In genomic region chr10:98135222-98135899, GRCh38 we compare ENCODE assay signal across 8 cellular contexts. TPM values are rescaled to one million over a fixed set of nuclear protein-coding genes. Genes with fewer than 3 reads are reported as not detected.
A peak's percentile ranks its signal among the peaks of the same experiment; 100 is the strongest.
DNase-seq lines count a peak whose midpoint lies in the region; ATAC-seq lines count a peak whose summit lies in the region.

No MANE protein-coding gene starts in this region.

- H3K36me3 ChIP-seq in Karpas-422 (ENCODE audit: insufficient read depth, low read length) (no peaks in the 10 kb centered on the region), ectodermal cell (ENCODE audit: control insufficient read depth, insufficient read depth, low read length) (no peaks in the 10 kb centered on the region)
- H3K36me3 ChIP-seq in naive thymus-derived CD4-positive, alpha-beta T cell (ENCODE audit: control insufficient read depth in 2 of 3, insufficient read depth in 3 of 3, low read length in 3 of 3) = peaks cover 0 to 6% (median 0%) of the 10 kb centered on the region in 3 experiments

- DNase-seq in SKM-1 (lab: John Stamatoyannopoulos, UW; ENCODE audit: unreplicated experiment) (peak; percentile 19), SKM-1 treated with dmso at 0.1 percent for 144 hours (lab: John Stamatoyannopoulos, UW; ENCODE audit: unreplicated experiment) (no peak), Karpas-422 (no peak), SW480 (ENCODE audit: low spot score) (no peak)
- DNase-seq in naive thymus-derived CD4-positive, alpha-beta T cell = peak in 1 of 9 donors; percentile 5

- H3K27ac ChIP-seq in Karpas-422 (ENCODE audit: low read length) = peak overlapping the region; percentile 79
- H3K27ac ChIP-seq in ectodermal cell (ENCODE audit: insufficient read depth, low read depth, low read length, poor library complexity, severe bottlenecking) = peak overlapping the region; percentile 72
- peak overlapping the region; percentile 96 for H3K27ac ChIP-seq in naive thymus-derived CD4-positive, alpha-beta T cell (ENCODE audit: low read depth, low read length)

- intact Hi-C loops in naive thymus-derived CD4-positive, alpha-beta T cell (cut with micrococcal nuclease) = loop anchor here (2.0 to 10.0 kb wide), 9 partner anchors 281 to 2001 kb away; partner anchors contain the start of genes COX15 (in 1 of the 2), CUTC (in 1 of the 2), GOT1 (in 1 of the 2) and HPS1 (in 1 of the 2)

- H3K79me2 ChIP-seq in Karpas-422 (ENCODE audit: low read length) = peaks cover 57% of the 10 kb centered on the region

- no peaks in the 10 kb centered on the region for H3K27me3 Mint-ChIP-seq in naive thymus-derived CD4-positive, alpha-beta T cell

- H3K4me2 ChIP-seq in Karpas-422 (ENCODE audit: low read depth, low read length, poor library complexity, severe bottlenecking) = peak overlapping the region; percentile 84

- H3K9me3 ChIP-seq in Karpas-422 (ENCODE audit: low read length) (no peaks in the 10 kb centered on the region), ectodermal cell (ENCODE audit: control insufficient read depth, low read length) (no peaks in the 10 kb centered on the region)
- no peaks in the 10 kb centered on the region for H3K9me3 ChIP-seq in naive thymus-derived CD4-positive, alpha-beta T cell (ENCODE audit: control insufficient read depth in 2 of 3, low read length in 3 of 3)

- H3K9ac ChIP-seq in Karpas-422 (ENCODE audit: low read length) = peak overlapping the region; percentile 96

- no peak overlapping the region for H2AFZ ChIP-seq in Karpas-422 (ENCODE audit: low read length)

- peaks cover 5 to 60% (median 51%) of the 10 kb centered on the region in 7 donors for H3K4me1 Mint-ChIP-seq in naive thymus-derived CD4-positive, alpha-beta T cell

- H3K4me3 Mint-ChIP-seq in naive thymus-derived CD4-positive, alpha-beta T cell = peak overlapping the region; percentile 78 to 95 (median 86)

- H3K9me3 Mint-ChIP-seq in naive thymus-derived CD4-positive, alpha-beta T cell = peaks cover 0 to 8% (median 3%) of the 10 kb centered on the region in 11 donors

- peaks cover 0 to 13% (median 0%) of the 10 kb centered on the region in 5 donors for H3K36me3 Mint-ChIP-seq in naive thymus-derived CD4-positive, alpha-beta T cell

- no peaks in the 10 kb centered on the region for H3K9me2 ChIP-seq in Karpas-422 (replicated peaks; ENCODE audit: insufficient read depth, low read length)

- H3K4me1 ChIP-seq in Karpas-422 (ENCODE audit: low read length) (peaks cover 41% of the 10 kb centered on the region), ectodermal cell (ENCODE audit: control insufficient read depth, insufficient read depth, low read length) (peaks cover 2% of the 10 kb centered on the region)
- H3K4me1 ChIP-seq in naive thymus-derived CD4-positive, alpha-beta T cell (ENCODE audit: control insufficient read depth in 2 of 2, insufficient read depth in 2 of 2, low read length in 2 of 2) = peaks cover 23 to 27% of the 10 kb centered on the region in 2 donors

- H3K4me3 ChIP-seq in Karpas-422 (ENCODE audit: low read length) = peak overlapping the region; percentile 89
- H3K4me3 ChIP-seq in ectodermal cell (ENCODE audit: insufficient read depth, low read depth, low read length) = peak overlapping the region; percentile 87
- peak overlapping the region; percentile 91 for H3K4me3 ChIP-seq in naive thymus-derived CD4-positive, alpha-beta T cell (ENCODE audit: low read length)

- POLR2A ChIA-PET in naive thymus-derived CD4-positive, alpha-beta T cell (lab: Charles Lee) = interaction anchor here (1.6 kb wide), 3 partner anchors 27 to 1596 kb away, joined by 3 to 7 read pairs (median 6); partner anchors contain the start of genes COX15, CUTC and ZFYVE27

- WGBS in ectodermal cell, 2 experiments = 26 to 29% methylated on average over 13 of the region's 13 CpGs

- ATAC-seq in naive thymus-derived CD4-positive, alpha-beta T cell = no peak
- ATAC-seq in HG02763 (IDR thresholded peaks at IDR 0.05; ENCODE audit: unreplicated experiment) (no peak), GM19452 (IDR thresholded peaks at IDR 0.05; ENCODE audit: unreplicated experiment) (no peak)

- CTCF ChIA-PET in naive thymus-derived CD4-positive, alpha-beta T cell (lab: Charles Lee) = no interaction called here

- no peaks in the 10 kb centered on the region for H4K20me1 ChIP-seq in Karpas-422 (ENCODE audit: insufficient read depth, low read depth, low read length)

- H3K27ac Mint-ChIP-seq in naive thymus-derived CD4-positive, alpha-beta T cell = peak overlapping the region; percentile 71 to 98 (median 96)

- H3K27me3 ChIP-seq in Karpas-422 (ENCODE audit: low read length) = no peaks in the 10 kb centered on the region
- H3K27me3 ChIP-seq in ectodermal cell (ENCODE audit: control insufficient read depth, insufficient read depth, low read length, poor library complexity, severe bottlenecking) = no peaks in the 10 kb centered on the region
- no peaks in the 10 kb centered on the region for H3K27me3 ChIP-seq in naive thymus-derived CD4-positive, alpha-beta T cell (ENCODE audit: control insufficient read depth in 2 of 2, insufficient read depth in 2 of 2, low read length in 2 of 2)

RNA-seq across cellular contexts. Expression of gene R3HCC1L, which starts 0.9 kb away (rescaled TPM):
- total RNA-seq in Karpas-422 (2014; rRNA removed; shearing (Covaris generic); ENCODE audit: low replicate concordance) = 11.8 and 13.3 TPM in 2 replicates
- 23.9 TPM for polyA plus RNA-seq in ectodermal cell (2013, experiment 1 of 4)
- 25.3 TPM for polyA plus RNA-seq in ectodermal cell (2013, experiment 2 of 4)
- polyA plus RNA-seq in ectodermal cell (2013, experiment 3 of 4) = 19.3 TPM
- polyA plus RNA-seq in ectodermal cell (2013, experiment 4 of 4) = 21.2 TPM
- total RNA-seq in naive thymus-derived CD4-positive, alpha-beta T cell = 10 to 100 TPM; 17.6 to 25.3 (median 20.4) TPM
- 10 to 100 TPM in 1 of 2 donors, 1 to 10 TPM in 1; 9.6 to 17.2 TPM for polyA plus RNA-seq in naive thymus-derived CD4-positive, alpha-beta T cell
